ENCODE assay signal across 1 cellular context in the genomic region with DNA sequence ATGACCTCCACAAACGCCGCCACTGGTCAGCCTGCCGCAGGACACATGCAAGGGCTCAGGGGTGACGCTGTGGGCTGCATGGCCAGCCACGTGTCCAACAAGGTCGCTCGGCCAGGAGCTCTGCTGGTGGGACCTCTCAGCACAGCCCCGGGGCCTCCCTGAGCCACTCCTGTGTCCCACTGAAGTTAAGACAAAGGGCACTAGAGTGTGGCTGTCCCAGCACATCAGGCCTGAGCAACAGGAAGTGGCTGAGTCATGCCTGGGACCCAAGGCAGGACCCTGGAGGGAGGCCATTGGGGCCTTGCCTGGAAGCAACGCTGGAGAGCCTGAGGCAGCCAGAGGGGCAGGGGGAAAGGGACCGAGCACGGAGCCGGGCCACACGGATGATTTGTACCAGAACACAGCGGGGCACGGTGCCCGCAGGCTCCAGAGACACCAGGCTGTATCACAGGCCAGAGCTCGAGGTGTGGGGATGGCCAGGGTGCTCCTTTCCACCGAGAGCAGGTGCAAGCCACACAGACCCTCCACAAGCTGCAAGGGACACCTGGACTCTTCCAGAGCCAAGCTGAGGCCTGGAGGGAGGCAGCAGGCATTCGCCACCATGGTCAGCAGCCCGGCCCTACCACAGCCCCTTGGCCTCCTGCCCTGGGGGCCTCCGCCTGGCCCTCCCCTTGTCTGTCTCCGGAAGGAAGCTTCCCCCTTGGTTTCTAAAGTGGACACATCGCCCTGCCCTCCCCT.
A peak's percentile ranks its signal among the peaks of the same experiment; 100 is the strongest.
TF ChIP-seq lines count a peak whose summit lies in the region.

No MANE protein-coding gene starts in this region.

TF ChIP-seq in HEK293, 187 proteins besides CTCF, POLR2A, EP300 and RAD21:
- no peak for TF ChIP-seq ZNF707 (tag by site-specific recombination; IDR thresholded peaks at IDR 0.05)
- TF ChIP-seq ZNF266 (tag by site-specific recombination; IDR thresholded peaks at IDR 0.05; ENCODE audit: low read depth) = no peak
- TF ChIP-seq ZNF37A (tag by site-specific recombination; IDR thresholded peaks at IDR 0.05) = no peak
- no peak for TF ChIP-seq HOXA7 (CRISPR knock-in tag; IDR thresholded peaks at IDR 0.05; ENCODE audit: borderline replicate concordance)
- no peak for TF ChIP-seq FEZF1 (tag by site-specific recombination; IDR thresholded peaks at IDR 0.05)
- TF ChIP-seq, protein P1, sequence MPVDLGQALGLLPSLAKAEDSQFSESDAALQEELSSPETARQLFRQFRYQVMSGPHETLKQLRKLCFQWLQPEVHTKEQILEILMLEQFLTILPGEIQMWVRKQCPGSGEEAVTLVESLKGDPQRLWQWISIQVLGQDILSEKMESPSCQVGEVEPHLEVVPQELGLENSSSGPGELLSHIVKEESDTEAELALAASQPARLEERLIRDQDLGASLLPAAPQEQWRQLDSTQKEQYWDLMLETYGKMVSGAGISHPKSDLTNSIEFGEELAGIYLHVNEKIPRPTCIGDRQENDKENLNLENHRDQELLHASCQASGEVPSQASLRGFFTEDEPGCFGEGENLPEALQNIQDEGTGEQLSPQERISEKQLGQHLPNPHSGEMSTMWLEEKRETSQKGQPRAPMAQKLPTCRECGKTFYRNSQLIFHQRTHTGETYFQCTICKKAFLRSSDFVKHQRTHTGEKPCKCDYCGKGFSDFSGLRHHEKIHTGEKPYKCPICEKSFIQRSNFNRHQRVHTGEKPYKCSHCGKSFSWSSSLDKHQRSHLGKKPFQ (tag by site-specific recombination; IDR thresholded peaks at IDR 0.05) = no peak
- TF ChIP-seq ZFP37 (tag by site-specific recombination; IDR thresholded peaks at IDR 0.05) = no peak
- TF ChIP-seq ZNF19 (tag by site-specific recombination; IDR thresholded peaks at IDR 0.05; ENCODE audit: low read depth) = no peak
- no peak for TF ChIP-seq ZXDB (tag by site-specific recombination; IDR thresholded peaks at IDR 0.05)
- TF ChIP-seq HOXD13 (CRISPR knock-in tag; IDR thresholded peaks at IDR 0.05; ENCODE audit: borderline replicate concordance) = no peak
- TF ChIP-seq, protein P2, sequence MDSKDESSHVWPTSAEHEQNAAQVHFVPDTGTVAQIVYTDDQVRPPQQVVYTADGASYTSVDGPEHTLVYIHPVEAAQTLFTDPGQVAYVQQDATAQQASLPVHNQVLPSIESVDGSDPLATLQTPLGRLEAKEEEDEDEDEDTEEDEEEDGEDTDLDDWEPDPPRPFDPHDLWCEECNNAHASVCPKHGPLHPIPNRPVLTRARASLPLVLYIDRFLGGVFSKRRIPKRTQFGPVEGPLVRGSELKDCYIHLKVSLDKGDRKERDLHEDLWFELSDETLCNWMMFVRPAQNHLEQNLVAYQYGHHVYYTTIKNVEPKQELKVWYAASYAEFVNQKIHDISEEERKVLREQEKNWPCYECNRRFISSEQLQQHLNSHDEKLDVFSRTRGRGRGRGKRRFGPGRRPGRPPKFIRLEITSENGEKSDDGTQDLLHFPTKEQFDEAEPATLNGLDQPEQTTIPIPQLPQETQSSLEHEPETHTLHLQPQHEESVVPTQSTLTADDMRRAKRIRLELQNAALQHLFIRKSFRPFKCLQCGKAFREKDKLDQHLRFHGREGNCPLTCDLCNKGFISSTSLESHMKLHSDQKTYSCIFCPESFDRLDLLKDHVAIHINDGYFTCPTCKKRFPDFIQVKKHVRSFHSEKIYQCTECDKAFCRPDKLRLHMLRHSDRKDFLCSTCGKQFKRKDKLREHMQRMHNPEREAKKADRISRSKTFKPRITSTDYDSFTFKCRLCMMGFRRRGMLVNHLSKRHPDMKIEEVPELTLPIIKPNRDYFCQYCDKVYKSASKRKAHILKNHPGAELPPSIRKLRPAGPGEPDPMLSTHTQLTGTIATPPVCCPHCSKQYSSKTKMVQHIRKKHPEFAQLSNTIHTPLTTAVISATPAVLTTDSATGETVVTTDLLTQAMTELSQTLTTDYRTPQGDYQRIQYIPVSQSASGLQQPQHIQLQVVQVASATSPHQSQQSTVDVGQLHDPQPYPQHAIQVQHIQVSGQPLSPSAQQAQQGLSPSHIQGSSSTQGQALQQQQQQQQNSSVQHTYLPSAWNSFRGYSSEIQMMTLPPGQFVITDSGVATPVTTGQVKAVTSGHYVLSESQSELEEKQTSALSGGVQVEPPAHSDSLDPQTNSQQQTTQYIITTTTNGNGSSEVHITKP (tag by site-specific recombination; IDR thresholded peaks at IDR 0.05) = no peak
- no peak for TF ChIP-seq ZFP41 (tag by site-specific recombination; IDR thresholded peaks at IDR 0.05; ENCODE audit: borderline replicate concordance)
- no peak for TF ChIP-seq ZNF155 (tag by site-specific recombination; IDR thresholded peaks at IDR 0.05)
- peak; percentile 61 for TF ChIP-seq SCRT2 (tag by site-specific recombination; IDR thresholded peaks at IDR 0.05)
- TF ChIP-seq, protein P3, sequence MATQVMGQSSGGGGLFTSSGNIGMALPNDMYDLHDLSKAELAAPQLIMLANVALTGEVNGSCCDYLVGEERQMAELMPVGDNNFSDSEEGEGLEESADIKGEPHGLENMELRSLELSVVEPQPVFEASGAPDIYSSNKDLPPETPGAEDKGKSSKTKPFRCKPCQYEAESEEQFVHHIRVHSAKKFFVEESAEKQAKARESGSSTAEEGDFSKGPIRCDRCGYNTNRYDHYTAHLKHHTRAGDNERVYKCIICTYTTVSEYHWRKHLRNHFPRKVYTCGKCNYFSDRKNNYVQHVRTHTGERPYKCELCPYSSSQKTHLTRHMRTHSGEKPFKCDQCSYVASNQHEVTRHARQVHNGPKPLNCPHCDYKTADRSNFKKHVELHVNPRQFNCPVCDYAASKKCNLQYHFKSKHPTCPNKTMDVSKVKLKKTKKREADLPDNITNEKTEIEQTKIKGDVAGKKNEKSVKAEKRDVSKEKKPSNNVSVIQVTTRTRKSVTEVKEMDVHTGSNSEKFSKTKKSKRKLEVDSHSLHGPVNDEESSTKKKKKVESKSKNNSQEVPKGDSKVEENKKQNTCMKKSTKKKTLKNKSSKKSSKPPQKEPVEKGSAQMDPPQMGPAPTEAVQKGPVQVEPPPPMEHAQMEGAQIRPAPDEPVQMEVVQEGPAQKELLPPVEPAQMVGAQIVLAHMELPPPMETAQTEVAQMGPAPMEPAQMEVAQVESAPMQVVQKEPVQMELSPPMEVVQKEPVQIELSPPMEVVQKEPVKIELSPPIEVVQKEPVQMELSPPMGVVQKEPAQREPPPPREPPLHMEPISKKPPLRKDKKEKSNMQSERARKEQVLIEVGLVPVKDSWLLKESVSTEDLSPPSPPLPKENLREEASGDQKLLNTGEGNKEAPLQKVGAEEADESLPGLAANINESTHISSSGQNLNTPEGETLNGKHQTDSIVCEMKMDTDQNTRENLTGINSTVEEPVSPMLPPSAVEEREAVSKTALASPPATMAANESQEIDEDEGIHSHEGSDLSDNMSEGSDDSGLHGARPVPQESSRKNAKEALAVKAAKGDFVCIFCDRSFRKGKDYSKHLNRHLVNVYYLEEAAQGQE (tag by site-specific recombination; IDR thresholded peaks at IDR 0.05) = peak; percentile 51; the same call in 1 of the 2 replicates
- no peak for TF ChIP-seq KLF16 (tag by site-specific recombination; IDR thresholded peaks at IDR 0.05)
- no peak for TF ChIP-seq ZNF366 (tag by site-specific recombination; conservative IDR thresholded peaks at IDR 0.05)
- TF ChIP-seq ZNF626 (tag by site-specific recombination; IDR thresholded peaks at IDR 0.05) = no peak
- no peak for TF ChIP-seq RBAK (tag by site-specific recombination; IDR thresholded peaks at IDR 0.05)
- no peak for TF ChIP-seq ZNF654 (tag by site-specific recombination; IDR thresholded peaks at IDR 0.05; ENCODE audit: low read depth)
- peak; percentile 49; the same call in 1 of the 2 replicates for TF ChIP-seq GLIS2 (tag by site-specific recombination; IDR thresholded peaks at IDR 0.05)
- TF ChIP-seq ZNF221 (tag by site-specific recombination; IDR thresholded peaks at IDR 0.05; ENCODE audit: borderline replicate concordance) = no peak
- TF ChIP-seq ZNF394 (tag by site-specific recombination; IDR thresholded peaks at IDR 0.05; ENCODE audit: borderline replicate concordance) = no peak
- no peak for TF ChIP-seq KLF10 (tag by site-specific recombination; IDR thresholded peaks at IDR 0.05)
